ENCODE assay signal across 17 cellular contexts in genomic region chr20:48052492-48052870, GRCh38.
A peak's percentile ranks its signal among the peaks of the same experiment; 100 is the strongest.
DNase-seq lines count a peak whose midpoint lies in the region; ATAC-seq and TF ChIP-seq lines count a peak whose summit lies in the region.
"Had no signal": no experiment of that assay in that cellular context is flagged by ENCODE, and none has a peak within 500 bp of the region (broad histone marks: within the 10 kb centered on the region; RNA-seq: fewer than 3 reads in every experiment).

No MANE protein-coding gene starts in this region.

- 0% methylated on average over 2 of the region's 2 CpGs for WGBS in mammary epithelial cell (ENCODE audit: low coverage, missing lambda C conversion rate)
- 9 to 16% methylated on average over 2 of the region's 2 CpGs for WGBS in aorta, 2 donors

- H3K27me3 ChIP-seq in mammary epithelial cell (ENCODE audit: insufficient read depth, low read length) = no peaks in the 10 kb centered on the region
- H3K27me3 ChIP-seq in aorta (ENCODE audit: control insufficient read depth in 1 of 2, insufficient read depth in 2 of 2, low read length in 1 of 2) = no peaks in the 10 kb centered on the region
- H3K27me3 ChIP-seq: neutrophil had no signal

- no peaks in the 10 kb centered on the region for H3K4me1 Mint-ChIP-seq in stimulated activated memory B cell treated with anti-CD40 and anti-IgM and Interleukin-4, amounts not matched to agents 10 μg/mL and 1 μg/mL and 100 μg/mL, for 72 hours
- H3K4me1 Mint-ChIP-seq: activated naive CD8-positive, alpha-beta T cell treated with anti-CD3 and anti-CD28 coated beads, Interleukin-2, amount 10 ng/mL, durations not matched to agents 7 days and 5 days had no signal

- peaks cover 36% of the 10 kb centered on the region for H3K27me3 Mint-ChIP-seq in stimulated activated memory B cell treated with anti-CD40 and anti-IgM and Interleukin-4, amounts not matched to agents 10 μg/mL and 1 μg/mL and 100 μg/mL, for 72 hours

- no TSS peak for BruUV-seq in mammary epithelial cell (replicated peaks; lab: Mats Ljungman, UMichigan)

- no peak for ATAC-seq in stimulated activated memory B cell treated with anti-CD40 and anti-IgM and Interleukin-4, amounts not matched to agents 10 μg/mL and 1 μg/mL and 100 μg/mL, for 72 hours
- ATAC-seq in HG03565 (IDR thresholded peaks at IDR 0.05; ENCODE audit: unreplicated experiment) (no peak), aorta (ENCODE audit: low FRiP score) (no peak)

- H3K4me3 ChIP-seq in mammary epithelial cell (replicated peaks in 1 of 3; ENCODE audit: insufficient read depth in 1 of 3, low read depth in 2 of 3, low read length in 3 of 3) = no peak overlapping the region
- no peak overlapping the region for H3K4me3 ChIP-seq in aorta (ENCODE audit: low read length in 2 of 2)

- no peak overlapping the region for H3K27ac Mint-ChIP-seq in stimulated activated memory B cell treated with anti-CD40 and anti-IgM and Interleukin-4, amounts not matched to agents 10 μg/mL and 1 μg/mL and 100 μg/mL, for 72 hours
- H3K27ac Mint-ChIP-seq: activated naive CD8-positive, alpha-beta T cell treated with anti-CD3 and anti-CD28 coated beads, Interleukin-2, amount 10 ng/mL, durations not matched to agents 7 days and 5 days; CD4-positive, alpha-beta T cell; T-helper 1 cell treated with Interleukin-12 subunit alpha and Interleukin-12 subunit beta and Interleukin-4 antibody, amounts not matched to agents 30 μg/mL and 1 μg/mL, for 36 hours had no signal

- H3K4me3 Mint-ChIP-seq in stimulated activated memory B cell treated with anti-CD40 and anti-IgM and Interleukin-4, amounts not matched to agents 10 μg/mL and 1 μg/mL and 100 μg/mL, for 72 hours = no peak overlapping the region
- H3K4me3 Mint-ChIP-seq: activated naive CD8-positive, alpha-beta T cell treated with anti-CD3 and anti-CD28 coated beads, Interleukin-2, amount 10 ng/mL, durations not matched to agents 7 days and 5 days; CD4-positive, alpha-beta T cell; T-helper 1 cell treated with Interleukin-12 subunit alpha and Interleukin-12 subunit beta and Interleukin-4 antibody, amounts not matched to agents 30 μg/mL and 1 μg/mL, for 36 hours had no signal

- in situ Hi-C loops in mammary epithelial cell (cut with MboI; ENCODE audit: low sequenced_read_pairs in 2 of 2) = no loop called here

- H3K36me3 ChIP-seq in mammary epithelial cell (ENCODE audit: insufficient read depth, low read length) = no peaks in the 10 kb centered on the region
- no peaks in the 10 kb centered on the region for H3K36me3 ChIP-seq in aorta (ENCODE audit: control insufficient read depth in 1 of 2, insufficient read depth in 2 of 2, low read length in 1 of 2)
- H3K36me3 ChIP-seq: neutrophil had no signal

- no peak for TF ChIP-seq CTCF in mammary epithelial cell (conservative IDR thresholded peaks at IDR 0.05 in 1 of 2, IDR thresholded peaks at IDR 0.05 in 1 of 2; ENCODE audit: extremely low read depth in 1 of 2, insufficient read depth in 1 of 2, low read depth in 1 of 2, low read length in 2 of 2)

- H3K79me2 ChIP-seq in mammary epithelial cell (ENCODE audit: insufficient read depth, low read length) = no peaks in the 10 kb centered on the region

- no peaks in the 10 kb centered on the region for H4K20me1 ChIP-seq in mammary epithelial cell (ENCODE audit: insufficient read depth, low read length)

- H3K36me3 Mint-ChIP-seq in stimulated activated memory B cell treated with anti-CD40 and anti-IgM and Interleukin-4, amounts not matched to agents 10 μg/mL and 1 μg/mL and 100 μg/mL, for 72 hours = no peaks in the 10 kb centered on the region
- H3K36me3 Mint-ChIP-seq: activated naive CD8-positive, alpha-beta T cell treated with anti-CD3 and anti-CD28 coated beads, Interleukin-2, amount 10 ng/mL, durations not matched to agents 7 days and 5 days had no signal

- intact Hi-C loops in mammary epithelial cell (cut with micrococcal nuclease) (loop anchor here (5.0 kb wide), 1 partner anchor 135 kb away; no protein-coding TSS in a partner anchor), aorta (cut with DNase I) (no loop called here)

- CTCF ChIA-PET in mammary epithelial cell (lab: Charles Lee; ENCODE audit: low non-redundant PET) = interaction anchor here (0.6 kb wide), 1 partner anchor 138 kb away, joined by 3 read pairs; no protein-coding TSS in a partner anchor

- H2AFZ ChIP-seq in mammary epithelial cell (ENCODE audit: low read depth, low read length) = no peak overlapping the region

- dilution Hi-C loops in mammary epithelial cell (cut with HindIII; ENCODE audit: low sequenced_read_pairs) = no loop called here

- peaks cover 8% of the 10 kb centered on the region for H3K9me3 Mint-ChIP-seq in stimulated activated memory B cell treated with anti-CD40 and anti-IgM and Interleukin-4, amounts not matched to agents 10 μg/mL and 1 μg/mL and 100 μg/mL, for 72 hours
- H3K9me3 Mint-ChIP-seq: CD4-positive, alpha-beta T cell had no signal

- no peak overlapping the region for H3K9ac ChIP-seq in mammary epithelial cell (ENCODE audit: insufficient read depth, low read length)

- DNase-seq in EH (ENCODE audit: low read depth) = peak; percentile 85
- DNase-seq in NCI-H226 = peak; percentile 33
- DNase-seq in mammary epithelial cell = peak; percentile 63
- peak; percentile 47 to 75 for DNase-seq in lung microvascular endothelial cell (ENCODE audit: low read depth in 2 of 2)
- no peak for DNase-seq in germinal center (ENCODE audit: low spot score)
- no peak for DNase-seq in aorta
- DNase-seq: activated CD4-positive, alpha-beta T cell treated with anti-CD3 and anti-CD28 coated beads for 1 hour; activated naive CD8-positive, alpha-beta T cell treated with anti-CD3 and anti-CD28 coated beads, Interleukin-2, amount 10 ng/mL, durations not matched to agents 7 days and 5 days; activated T-cell treated with anti-CD3 and anti-CD28 coated beads for 4 hours; CD4-positive, alpha-beta T cell; Kasumi-1; mesendoderm; stimulated activated naive CD4-positive, alpha-beta T cell treated with Interleukin-2 at 50 U/mL for 16 hours had no signal

- no peak overlapping the region for H3K27ac ChIP-seq in mammary epithelial cell (ENCODE audit: insufficient read depth, low read depth, low read length)
- H3K27ac ChIP-seq in aorta (ENCODE audit: low read depth in 1 of 2, low read length in 2 of 2) = no peak overlapping the region
- H3K27ac ChIP-seq: neutrophil had no signal

- no peak overlapping the region for H3K4me2 ChIP-seq in mammary epithelial cell (ENCODE audit: insufficient read depth, low read depth, low read length)

- H3K4me1 ChIP-seq in mammary epithelial cell (ENCODE audit: insufficient read depth, low read length) (peaks cover 13% of the 10 kb centered on the region), aorta (ENCODE audit: control insufficient read depth in 1 of 2, insufficient read depth in 2 of 2, low read length in 2 of 2) (peaks cover 0 to 1% of the 10 kb centered on the region in 2 donors)

- H3K9me3 ChIP-seq in mammary epithelial cell (replicated peaks; ENCODE audit: insufficient read depth, low read length) (peaks cover 2% of the 10 kb centered on the region), aorta (ENCODE audit: control insufficient read depth, low read length) (peaks cover 2% of the 10 kb centered on the region)
- H3K9me3 ChIP-seq: neutrophil had no signal

Comparison
In these comparisons a context has a peak if more than half of its experiments do, and no peak if none do; other contexts are left out.
1. DNase-seq: peak in EH (single experiment), NCI-H226 (single experiment), mammary epithelial cell (single experiment) and lung microvascular endothelial cell (2 of 2); none in germinal center (single experiment) and aorta (0 of 2).